ENCODE assay signal across 22 cellular contexts in the genomic region with DNA sequence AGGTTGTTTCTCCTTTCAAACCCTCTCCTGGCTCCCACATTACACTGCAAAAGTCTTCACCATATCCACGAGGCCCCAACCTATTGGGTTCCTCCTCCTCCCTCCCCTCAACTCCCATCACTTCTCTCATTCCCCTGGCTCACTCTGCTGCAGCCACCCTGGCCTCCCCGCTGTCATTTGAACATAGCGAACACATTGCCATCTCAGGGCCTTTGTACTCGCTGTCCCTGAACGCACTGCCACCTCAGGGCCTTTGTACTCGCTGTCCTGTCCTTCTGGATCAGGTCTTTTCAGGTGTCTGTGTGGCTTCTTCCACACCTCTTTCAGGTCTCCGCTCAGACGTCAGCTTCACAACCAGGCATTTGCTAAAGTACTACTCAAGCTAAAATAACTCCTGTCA. TPM values are rescaled to one million over a fixed set of nuclear protein-coding genes. Genes with fewer than 3 reads are reported as not detected.
DNase-seq lines count a peak whose midpoint lies in the region; ATAC-seq and TF ChIP-seq lines count a peak whose summit lies in the region.
"Had no signal": no experiment of that assay in that cellular context is flagged by ENCODE, and none has a peak within 500 bp of the region (broad histone marks: within the 10 kb centered on the region; RNA-seq: fewer than 3 reads in every experiment).

No MANE protein-coding gene starts in this region.

- peaks cover 22 to 27% (median 26%) of the 10 kb centered on the region in 4 donors for H3K4me1 Mint-ChIP-seq in CD4-positive, alpha-beta memory T cell
- peaks cover 32% of the 10 kb centered on the region for H3K4me1 Mint-ChIP-seq in activated B cell treated with CpG ODN at 0.5 μM for 24 hours
- H3K4me1 Mint-ChIP-seq in naive thymus-derived CD4-positive, alpha-beta T cell: peaks cover 12 to 34% (median 28%) of the 10 kb centered on the region in 7 donors

- peak overlapping the region in 4 of 7 donors; percentile 1 to 89 (median 55) for H3K27ac Mint-ChIP-seq in CD4-positive, alpha-beta memory T cell
- H3K27ac Mint-ChIP-seq in activated B cell treated with CpG ODN at 0.5 μM for 24 hours: no peak overlapping the region
- peak overlapping the region in 6 of 9 donors; percentile 0 to 89 (median 39) for H3K27ac Mint-ChIP-seq in naive thymus-derived CD4-positive, alpha-beta T cell

- H3K4me2 ChIP-seq in BLaER1: 0 out of 2 replicates have a peak overlapping the region, but pooled peaks have one; percentile 87

- peak overlapping the region in 3 of 8 donors; percentile 26 to 75 (median 62) for H3K4me3 Mint-ChIP-seq in CD4-positive, alpha-beta memory T cell
- H3K4me3 Mint-ChIP-seq in activated B cell treated with CpG ODN at 0.5 μM for 24 hours: peak overlapping the region; percentile 44
- H3K4me3 Mint-ChIP-seq in naive thymus-derived CD4-positive, alpha-beta T cell: peak overlapping the region in 2 of 10 donors; percentile 55 to 60

- no peaks in the 10 kb centered on the region for H3K9me3 ChIP-seq in BLaER1
- H3K9me3 ChIP-seq in CD4-positive, alpha-beta memory T cell (ENCODE audit: control insufficient read depth in 1 of 2, low read length in 2 of 2): no peaks in the 10 kb centered on the region
- H3K9me3 ChIP-seq in naive thymus-derived CD4-positive, alpha-beta T cell (ENCODE audit: control insufficient read depth in 2 of 3, low read length in 3 of 3): no peaks in the 10 kb centered on the region
- H3K9me3 ChIP-seq: SJCRH30 had no signal

- H3K36me3 Mint-ChIP-seq in CD4-positive, alpha-beta memory T cell: peaks cover 3 to 7% of the 10 kb centered on the region in 2 donors
- peaks cover 7% of the 10 kb centered on the region for H3K36me3 Mint-ChIP-seq in activated B cell treated with CpG ODN at 0.5 μM for 24 hours (ENCODE audit: low read depth)
- H3K36me3 Mint-ChIP-seq in naive thymus-derived CD4-positive, alpha-beta T cell: peaks cover 0 to 8% (median 6%) of the 10 kb centered on the region in 5 donors

- H3K27ac ChIP-seq in BLaER1: no peak overlapping the region
- H3K27ac ChIP-seq in CD4-positive, alpha-beta memory T cell (ENCODE audit: low read depth, low read length): no peak overlapping the region
- no peak overlapping the region for H3K27ac ChIP-seq in naive thymus-derived CD4-positive, alpha-beta T cell (ENCODE audit: low read depth, low read length)
- H3K27ac ChIP-seq: C4-2B, SJCRH30 had no signal

- DNase-seq in CD4-positive, alpha-beta memory T cell: no peak
- no peak for DNase-seq in activated B cell treated with CpG ODN at 0.5 μM for 24 hours
- no peak for DNase-seq in naive thymus-derived CD4-positive, alpha-beta T cell
- DNase-seq in RPMI8226: no peak
- DNase-seq in GM13977 (ENCODE audit: low spot score): no peak
- DNase-seq in DMS 273 (lab: John Stamatoyannopoulos, UW; ENCODE audit: unreplicated experiment): no peak
- DNase-seq: ACHN, COR-L47, EL, GOT3, KG1, NCI-H1417, NCI-H187, NCI-H2107, NCI-H510A, NCI-H82, SJCRH30 had no signal

- in situ Hi-C loops in GM13977 (cut with MboI; ENCODE audit: low pct_unique_long_range_greater_than_20kb, low sequenced_read_pairs, unreplicated experiment): no loop called here

- intact Hi-C loops in CD4-positive, alpha-beta memory T cell (cut with micrococcal nuclease): loop anchor here (10.0 kb wide), 2 partner anchors 202 to 412 kb away; partner anchors contain the start of genes DMWD and OPA3
- intact Hi-C loops in activated B cell treated with CpG ODN at 0.5 μM for 24 hours (cut with micrococcal nuclease): no loop called here
- intact Hi-C loops in naive thymus-derived CD4-positive, alpha-beta T cell (cut with micrococcal nuclease): loop anchor here (5.0 to 10.0 kb wide), 5 partner anchors 202 to 1348 kb away; partner anchors contain the start of genes CCDC9 (in 1 of the 2), DHX34 (in 1 of the 2), DMWD (in 1 of the 2) and POLR1G (in 1 of the 2)

- POLR2A ChIA-PET in CD4-positive, alpha-beta memory T cell (lab: Charles Lee; ENCODE audit: partially characterized antibody): no interaction called here
- POLR2A ChIA-PET in activated B cell treated with CpG ODN at 0.5 μM for 24 hours (lab: Charles Lee): interaction anchor here (0.6 to 2.3 kb wide), 2 partner anchors 94 to 996 kb away, joined by 6 to 8 read pairs; partner anchors contain the start of gene MYPOP
- POLR2A ChIA-PET in naive thymus-derived CD4-positive, alpha-beta T cell (lab: Charles Lee): no interaction called here

- peaks cover 28% of the 10 kb centered on the region for H3K27me3 ChIP-seq in BLaER1
- no peaks in the 10 kb centered on the region for H3K27me3 ChIP-seq in CD4-positive, alpha-beta memory T cell (ENCODE audit: insufficient read depth, low read length)
- H3K27me3 ChIP-seq in naive thymus-derived CD4-positive, alpha-beta T cell (ENCODE audit: control insufficient read depth in 2 of 2, insufficient read depth in 2 of 2, low read length in 2 of 2): no peaks in the 10 kb centered on the region
- H3K27me3 ChIP-seq: SJCRH30 had no signal

- peaks cover 24% of the 10 kb centered on the region for H3K36me3 ChIP-seq in BLaER1
- H3K36me3 ChIP-seq in CD4-positive, alpha-beta memory T cell (ENCODE audit: insufficient read depth, low read length): no peaks in the 10 kb centered on the region
- H3K36me3 ChIP-seq in naive thymus-derived CD4-positive, alpha-beta T cell (ENCODE audit: control insufficient read depth in 2 of 3, insufficient read depth in 3 of 3, low read length in 3 of 3): peaks cover 0 to 6% (median 0%) of the 10 kb centered on the region in 3 experiments
- H3K36me3 ChIP-seq: SJCRH30 had no signal

- peaks cover 40% of the 10 kb centered on the region for H3K4me1 ChIP-seq in BLaER1
- H3K4me1 ChIP-seq in CD4-positive, alpha-beta memory T cell (ENCODE audit: insufficient read depth, low read length): peaks cover 31% of the 10 kb centered on the region
- peaks cover 5 to 9% of the 10 kb centered on the region in 2 donors for H3K4me1 ChIP-seq in naive thymus-derived CD4-positive, alpha-beta T cell (ENCODE audit: control insufficient read depth in 2 of 2, insufficient read depth in 2 of 2, low read length in 2 of 2)
- H3K4me1 ChIP-seq: SJCRH30 had no signal

- H3K9me3 Mint-ChIP-seq in CD4-positive, alpha-beta memory T cell: peaks cover 0 to 2% (median 0%) of the 10 kb centered on the region in 8 donors
- H3K9me3 Mint-ChIP-seq in activated B cell treated with CpG ODN at 0.5 μM for 24 hours: no peaks in the 10 kb centered on the region
- no peaks in the 10 kb centered on the region for H3K9me3 Mint-ChIP-seq in naive thymus-derived CD4-positive, alpha-beta T cell

- no peaks in the 10 kb centered on the region for H3K27me3 Mint-ChIP-seq in CD4-positive, alpha-beta memory T cell
- peaks cover 16% of the 10 kb centered on the region for H3K27me3 Mint-ChIP-seq in activated B cell treated with CpG ODN at 0.5 μM for 24 hours
- peaks cover 0 to 11% (median 0%) of the 10 kb centered on the region in 5 donors for H3K27me3 Mint-ChIP-seq in naive thymus-derived CD4-positive, alpha-beta T cell

- H4K20me1 ChIP-seq in BLaER1: peaks cover 41% of the 10 kb centered on the region

- H3K4me3 ChIP-seq in BLaER1: no peak overlapping the region
- H3K4me3 ChIP-seq in CD4-positive, alpha-beta memory T cell (ENCODE audit: low read length in 2 of 2): no peak overlapping the region
- no peak overlapping the region for H3K4me3 ChIP-seq in naive thymus-derived CD4-positive, alpha-beta T cell (ENCODE audit: low read length)
- H3K4me3 ChIP-seq: SJCRH30 had no signal

- CTCF ChIA-PET in CD4-positive, alpha-beta memory T cell (lab: Charles Lee; ENCODE audit: partially characterized antibody): interaction anchor here (3.3 to 4.6 kb wide), 2 partner anchors 14 to 20 kb away, joined by 15 to 16 read pairs; no protein-coding TSS in a partner anchor
- CTCF ChIA-PET in activated B cell treated with CpG ODN at 0.5 μM for 24 hours (lab: Charles Lee): no interaction called here
- CTCF ChIA-PET in naive thymus-derived CD4-positive, alpha-beta T cell (lab: Charles Lee): interaction anchor here (0.6 to 0.9 kb wide), 2 partner anchors 12 to 138 kb away, joined by 3 to 5 read pairs; no protein-coding TSS in a partner anchor

- no peak overlapping the region for H3K9ac ChIP-seq in BLaER1

- TF ChIP-seq CTCF in activated B cell treated with CpG ODN at 0.5 μM for 24 hours (IDR thresholded peaks at IDR 0.05) (no peak), GM13977 (IDR thresholded peaks at IDR 0.05; ENCODE audit: extremely low read depth, insufficient read depth, missing control alignments) (no peak)

- ATAC-seq in activated B cell treated with CpG ODN at 0.5 μM for 24 hours (ENCODE audit: low read depth): no peak
- no peak for ATAC-seq in naive thymus-derived CD4-positive, alpha-beta T cell
- ATAC-seq: GM12878, HepG2 had no signal

RNA-seq across cellular contexts. Expression of gene CCDC61, which starts 1.7 kb away (rescaled TPM):
- 10 to 100 TPM; 37.4 to 39.6 TPM for total RNA-seq in CD4-positive, alpha-beta memory T cell
- polyA plus RNA-seq in CD4-positive, alpha-beta memory T cell: 1 to 10 TPM; 6.4 to 9.2 TPM
- 24.9 and 26.9 TPM in 2 replicates for total RNA-seq in activated B cell treated with CpG ODN at 0.5 μM for 24 hours
- 10 to 100 TPM; 15.5 to 35.8 (median 25.3) TPM for total RNA-seq in naive thymus-derived CD4-positive, alpha-beta T cell
- polyA plus RNA-seq in naive thymus-derived CD4-positive, alpha-beta T cell: 10 to 100 TPM; 10.1 to 12.9 TPM

RNA-seq across cellular contexts. Expression of gene NOVA2, which starts 23.3 kb away (rescaled TPM):
- not detected for total RNA-seq in CD4-positive, alpha-beta memory T cell
- polyA plus RNA-seq in CD4-positive, alpha-beta memory T cell: not detected
- not detected in 2 replicates for total RNA-seq in activated B cell treated with CpG ODN at 0.5 μM for 24 hours
- under 1 TPM in 1 of 5 experiments, not detected in 4; 0.19 TPM for total RNA-seq in naive thymus-derived CD4-positive, alpha-beta T cell
- not detected for polyA plus RNA-seq in naive thymus-derived CD4-positive, alpha-beta T cell
- total RNA-seq: HepG2 had no signal
- polyA plus RNA-seq: HepG2 had no signal

RNA-seq across cellular contexts. Expression of gene PGLYRP1, which starts 25.9 kb away (rescaled TPM):
- not detected for total RNA-seq in CD4-positive, alpha-beta memory T cell
- polyA plus RNA-seq in CD4-positive, alpha-beta memory T cell: not detected
- total RNA-seq in activated B cell treated with CpG ODN at 0.5 μM for 24 hours: not detected in 2 replicates
- total RNA-seq in naive thymus-derived CD4-positive, alpha-beta T cell: not detected
- not detected for polyA plus RNA-seq in naive thymus-derived CD4-positive, alpha-beta T cell
- total RNA-seq: GM12878, HepG2, M059J, SJCRH30 had no signal
- polyA plus RNA-seq: HepG2 had no signal

RNA-seq across cellular contexts. Expression of gene IGFL4, which starts 43.9 kb away (rescaled TPM):
- total RNA-seq in CD4-positive, alpha-beta memory T cell: not detected
- not detected for polyA plus RNA-seq in CD4-positive, alpha-beta memory T cell
- total RNA-seq in activated B cell treated with CpG ODN at 0.5 μM for 24 hours: not detected in 2 replicates
- not detected for total RNA-seq in naive thymus-derived CD4-positive, alpha-beta T cell
- polyA plus RNA-seq in naive thymus-derived CD4-positive, alpha-beta T cell: not detected
- total RNA-seq: GM12878, M059J, SJCRH30 had no signal
- polyA plus RNA-seq: GM12878 had no signal
